Comparison of ENCODE assay signal across 8 cellular contexts in genomic region chr19:37655689-37656491, GRCh38. TPM values are rescaled to one million over a fixed set of nuclear protein-coding genes. Genes with fewer than 3 reads are reported as not detected.
DNase-seq lines count a peak whose midpoint lies in the region; ATAC-seq and TF ChIP-seq lines count a peak whose summit lies in the region.

No MANE protein-coding gene starts in this region.

- H3K9me3 Mint-ChIP-seq in WTC11 = no peaks in the 10 kb centered on the region

- peak; percentile 93 to 98 for DNase-seq in NCI-H187 (lab: John Stamatoyannopoulos, UW)
- peak; percentile 82 for DNase-seq in WTC11 (ENCODE audit: low spot score)
- peak; percentile 82 to 87 for DNase-seq in cardiac fibroblast (ENCODE audit: low read depth in 2 of 2)
- peak; percentile 82 for DNase-seq in iris pigment epithelial cell (ENCODE audit: low read depth)
- peak; percentile 69 to 83 for DNase-seq in stimulated activated CD4-positive, alpha-beta T cell treated with anti-CD3 and anti-CD28 coated beads, Interleukin-12 subunit alpha, Interleukin-12 subunit beta, amount 100 ng/mL, for 24 hours (ENCODE audit: low read depth in 2 of 2)
- no peak for DNase-seq in HT-29 (ENCODE audit: low spot score)

- H3K4me1 Mint-ChIP-seq in WTC11 = peaks cover 17% of the 10 kb centered on the region

- TF ChIP-seq CTCF in WTC11 (IDR thresholded peaks at IDR 0.05) (no peak), cardiac fibroblast (IDR thresholded peaks at IDR 0.05; ENCODE audit: low read depth, low read length) (peak; percentile 3)

- peak overlapping the region; percentile 92 for H3K27ac Mint-ChIP-seq in WTC11

- peak; percentile 64 for ATAC-seq in HG02642 (IDR thresholded peaks at IDR 0.05; ENCODE audit: poor library complexity, unreplicated experiment)
- ATAC-seq in WTC11 = peak; percentile 82

- H3K36me3 Mint-ChIP-seq in WTC11 = no peaks in the 10 kb centered on the region

- peak overlapping the region; percentile 82 for H3K4me3 Mint-ChIP-seq in WTC11

- H3K27me3 Mint-ChIP-seq in WTC11 (ENCODE audit: low read depth) = peaks cover 40% of the 10 kb centered on the region

- peak; percentile 39 for TF ChIP-seq POLR2A in GM10847 (IDR thresholded peaks at IDR 0.05; ENCODE audit: extremely low read depth, insufficient read length)

- POLR2A ChIA-PET in WTC11 (lab: Charles Lee) = no interaction called here

- CTCF ChIA-PET in WTC11 (lab: Charles Lee) = no interaction called here

- peak overlapping the region; percentile 77 to 83 for H3K4me3 ChIP-seq in cardiac fibroblast (replicated peaks in 1 of 2; ENCODE audit: low read depth in 2 of 2, low read length in 2 of 2)

TF ChIP-seq in WTC11, 78 proteins besides CTCF, POLR2A, EP300 and RAD21 (continues in another document):
- TF ChIP-seq ZNF317 (CRISPR knock-in tag; IDR thresholded peaks at IDR 0.05; ENCODE audit: borderline replicate concordance, low read depth) = no peak
- TF ChIP-seq ETV6 (CRISPR knock-in tag; IDR thresholded peaks at IDR 0.05) = peak; percentile 77
- TF ChIP-seq NR3C1 (CRISPR knock-in tag; conservative IDR thresholded peaks at IDR 0.05; ENCODE audit: low read depth) = no peak
- TF ChIP-seq AFF4 (CRISPR knock-in tag; IDR thresholded peaks at IDR 0.05; ENCODE audit: borderline replicate concordance) = no peak
- TF ChIP-seq ZNF138 (CRISPR knock-in tag; conservative IDR thresholded peaks at IDR 0.05) = no peak
- TF ChIP-seq RELA (CRISPR knock-in tag; IDR thresholded peaks at IDR 0.05; ENCODE audit: borderline replicate concordance) = no peak
- no peak for TF ChIP-seq ZMAT4 (CRISPR knock-in tag; IDR thresholded peaks at IDR 0.05)
- no peak for TF ChIP-seq ZNF532 (CRISPR knock-in tag; IDR thresholded peaks at IDR 0.05; ENCODE audit: borderline replicate concordance)
- TF ChIP-seq CREB1 (CRISPR knock-in tag; IDR thresholded peaks at IDR 0.05) = no peak; the same call in 1 of the 2 replicates
- TF ChIP-seq NFYB (CRISPR knock-in tag; conservative IDR thresholded peaks at IDR 0.05; ENCODE audit: low read depth) = no peak
- no peak for TF ChIP-seq ZNF396 (CRISPR knock-in tag; IDR thresholded peaks at IDR 0.05; ENCODE audit: borderline replicate concordance)
- 0 out of 2 replicates have a peak, but pooled peaks have one; percentile 6 for TF ChIP-seq HMGXB4 (CRISPR knock-in tag; IDR thresholded peaks at IDR 0.05)
- no peak for TF ChIP-seq SMAD3 (CRISPR knock-in tag; IDR thresholded peaks at IDR 0.05; ENCODE audit: borderline replicate concordance)
- no peak for TF ChIP-seq GTF2I (CRISPR knock-in tag; conservative IDR thresholded peaks at IDR 0.05)
- TF ChIP-seq FOXP1 (CRISPR knock-in tag; IDR thresholded peaks at IDR 0.05; ENCODE audit: borderline replicate concordance) = peak; percentile 74; the same call in 1 of the 2 replicates
- no peak for TF ChIP-seq SOX15 (CRISPR knock-in tag; IDR thresholded peaks at IDR 0.05)
- 0 out of 2 replicates have a peak, but pooled peaks have one; percentile 31 for TF ChIP-seq IRF1 (CRISPR knock-in tag; IDR thresholded peaks at IDR 0.05)
- no peak for TF ChIP-seq ZNF416 (CRISPR knock-in tag; IDR thresholded peaks at IDR 0.05)

RNA-seq across cellular contexts. Expression of gene ZFP30, which starts 0.6 kb away (rescaled TPM):
- 7.1 to 7.7 TPM (median 7.3 TPM) in 3 replicates for total RNA-seq in WTC11 (2021)
- not detected in 2 replicates for total RNA-seq in HT-29 (2014; rRNA removed; shearing (Covaris generic))
